In genomic region chr4:141038428-141038827, GRCh38 we compare ENCODE assay signal across 24 cellular contexts.
"Had no signal": no experiment of that assay in that cellular context is flagged by ENCODE, and none has a peak within 500 bp of the region (broad histone marks: within the 10 kb centered on the region; RNA-seq: fewer than 3 reads in every experiment).

No MANE protein-coding gene starts in this region.

- H3K36me3 ChIP-seq: neural progenitor cell, ovary, right lobe of liver, sigmoid colon, stomach, thoracic aorta, thyroid gland, tibial nerve, upper lobe of left lung, vagina had no signal

- H3K9ac ChIP-seq: neural progenitor cell, parathyroid adenoma had no signal

- H3K27ac ChIP-seq: neural progenitor cell, ovary, parathyroid adenoma, psoas muscle, right lobe of liver, stomach, thoracic aorta, thyroid gland, tibial nerve, upper lobe of left lung, vagina had no signal

- ATAC-seq: natural killer cell; psoas muscle; right cardiac atrium; right lobe of liver; stimulated activated effector memory CD8-positive, alpha-beta T cell treated with anti-CD3 and anti-CD28 coated beads, Interleukin-12 subunit alpha, Interleukin-12 subunit beta, amount 100 ng/mL, for 72 hours; stimulated activated naive B cell treated with anti-CD40 and anti-IgM and Interleukin-4, amounts not matched to agents 10 μg/mL and 1 μg/mL and 100 μg/mL, for 72 hours had no signal

- H3K4me3 ChIP-seq: neural progenitor cell, ovary, psoas muscle, right lobe of liver, sigmoid colon, stomach, thoracic aorta, thyroid gland, tibial nerve, upper lobe of left lung, vagina had no signal

- H3K9me3 ChIP-seq: ovary, psoas muscle, right lobe of liver, thoracic aorta, thyroid gland, upper lobe of left lung, vagina had no signal

- FAIRE-seq: small intestine, urothelium cell line had no signal

- H3K4me1 ChIP-seq: neural progenitor cell, parathyroid adenoma, psoas muscle, right lobe of liver had no signal

- DNase-seq: natural killer cell; occipital lobe; ovary; psoas muscle; right cardiac atrium; right lobe of liver; sigmoid colon; small intestine; stimulated activated CD4-positive, alpha-beta T cell treated with anti-CD3 and anti-CD28 coated beads, Interleukin-15, amount 100 ng/mL, for 24 hours; stimulated activated CD4-positive, alpha-beta T cell treated with anti-CD3 and anti-CD28 coated beads, Interleukin-2, amount 100 ng/mL, for 24 hours; stimulated activated CD4-positive, alpha-beta T cell treated with anti-CD3 and anti-CD28 coated beads, Interleukin-2, amount 100 ng/mL, for 48 hours; stimulated activated CD4-positive, alpha-beta T cell treated with anti-CD3 and anti-CD28 coated beads, Interleukin-4, amount 100 ng/mL, for 24 hours; stimulated activated naive B cell treated with anti-CD40 and anti-IgM and Interleukin-4, amounts not matched to agents 10 μg/mL and 1 μg/mL and 100 μg/mL, for 72 hours; stimulated activated naive CD4-positive, alpha-beta T cell treated with Interleukin-2 at 50 U/mL for 16 hours; stomach; thyroid gland; upper lobe of left lung had no signal

- H3K27me3 ChIP-seq: neural progenitor cell, ovary, right lobe of liver, sigmoid colon, stomach, thyroid gland, tibial nerve, upper lobe of left lung, vagina had no signal
